ENCODE assay signal across 12 cellular contexts in genomic region chr20:46651091-46651962, GRCh38. TPM values are rescaled to one million over a fixed set of nuclear protein-coding genes. Genes with fewer than 3 reads are reported as not detected.
DNase-seq lines count a peak whose midpoint lies in the region; ATAC-seq and TF ChIP-seq lines count a peak whose summit lies in the region.
"Had no signal": no experiment of that assay in that cellular context is flagged by ENCODE, and none has a peak within 500 bp of the region (broad histone marks: within the 10 kb centered on the region; RNA-seq: fewer than 3 reads in every experiment).

SLC13A3 (minus strand) TSS chr20:46651459; CDS start chr20:46651421, 38 bp downstream.

- CTCF ChIA-PET in MCF 10A (lab: Yijun Ruan, JAX): interaction anchor here (0.7 to 1.2 kb wide), 2 partner anchors 8 to 15 kb away, joined by 3 to 5 read pairs; no protein-coding TSS in a partner anchor

- H3K4me3 ChIP-seq in breast epithelium (peak within 1 kb of the TSS in 2 of 3 donors; percentile 31 to 54), esophagus muscularis mucosa (peak within 1 kb of the TSS; percentile 22 to 34 (median 28)), mesodermal cell (ENCODE audit: extremely low read depth, insufficient read depth, low read length, poor library complexity, severe bottlenecking) (peak within 1 kb of the TSS; percentile 22)
- H3K4me3 ChIP-seq in effector memory CD4-positive, alpha-beta T cell (ENCODE audit: insufficient read depth, low read depth, low read length, poor library complexity, severe bottlenecking): no peak within 1 kb of the TSS

- DNase-seq in breast epithelium (ENCODE audit: low spot score in 2 of 2) (no peak), MCF 10A (ENCODE audit: unreplicated experiment) (no peak), esophagus muscularis mucosa (ENCODE audit: extremely low spot score) (no peak), type B pancreatic cell (ENCODE audit: extremely low spot score, unreplicated experiment) (peak; percentile 70), NCI-H1436 (lab: John Stamatoyannopoulos, UW) (no peak)
- DNase-seq in effector memory CD4-positive, alpha-beta T cell: no peak
- DNase-seq: activated CD4-positive, alpha-beta T cell treated with anti-CD3 and anti-CD28 coated beads for 1 hour; naive B cell; NCI-H1694; SHP77 treated with DMSO at 0.1 percent for 48 hours had no signal

- H3K4me1 Mint-ChIP-seq in MCF 10A (ENCODE audit: insufficient read depth, unreplicated experiment): no peaks in the 10 kb centered on the region
- H3K4me1 Mint-ChIP-seq in type B pancreatic cell (ENCODE audit: unreplicated experiment): peaks cover 4% of the 10 kb centered on the region

- H3K27ac ChIP-seq in breast epithelium (no peak within 1 kb of the TSS), esophagus muscularis mucosa (replicated peaks in 1 of 4) (no peak within 1 kb of the TSS), mesodermal cell (ENCODE audit: low read depth, low read length, severe bottlenecking) (no peak within 1 kb of the TSS)
- no peak within 1 kb of the TSS for H3K27ac ChIP-seq in effector memory CD4-positive, alpha-beta T cell (ENCODE audit: insufficient read depth, low read length, poor library complexity, severe bottlenecking)

- WGBS in esophagus muscularis mucosa: 23% methylated on average over 43 of the region's 55 CpGs
- WGBS in mesodermal cell (ENCODE audit: insufficient coverage in 2 of 2), 2 experiments: 17 to 19% methylated on average over 30 to 48 of the region's 55 CpGs

- no TSS peak for BruUV-seq in MCF 10A (replicated peaks; lab: Mats Ljungman, UMichigan)

- ATAC-seq in GM19463 (IDR thresholded peaks at IDR 0.05; ENCODE audit: unreplicated experiment): no peak

- H3K9me3 Mint-ChIP-seq in MCF 10A (ENCODE audit: unreplicated experiment): no peaks in the 10 kb centered on the region
- no peaks in the 10 kb centered on the region for H3K9me3 Mint-ChIP-seq in type B pancreatic cell

- peaks cover 50% of the 10 kb centered on the region for H3K27me3 Mint-ChIP-seq in MCF 10A (ENCODE audit: insufficient read depth, unreplicated experiment)
- H3K27me3 Mint-ChIP-seq in type B pancreatic cell: peaks cover 54% of the 10 kb centered on the region

- POLR2A ChIA-PET in MCF 10A (lab: Yijun Ruan, JAX): no interaction called here

- no peaks in the 10 kb centered on the region for H3K4me1 ChIP-seq in breast epithelium
- peaks cover 0 to 10% (median 7%) of the 10 kb centered on the region in 4 donors for H3K4me1 ChIP-seq in esophagus muscularis mucosa
- H3K4me1 ChIP-seq in mesodermal cell (ENCODE audit: control insufficient read depth, insufficient read depth, low read length, poor library complexity, severe bottlenecking): no peaks in the 10 kb centered on the region
- no peaks in the 10 kb centered on the region for H3K4me1 ChIP-seq in effector memory CD4-positive, alpha-beta T cell (ENCODE audit: control insufficient read depth, insufficient read depth, low read length, poor library complexity, severe bottlenecking)

- intact Hi-C loops in breast epithelium (cut with DNase I; ENCODE audit: low total_unique reads): no loop called here
- intact Hi-C loops in MCF 10A (cut with micrococcal nuclease): no loop called here
- intact Hi-C loops in esophagus muscularis mucosa (cut with DNase I): no loop called here

- H3K4me3 Mint-ChIP-seq in MCF 10A (ENCODE audit: unreplicated experiment) (no peak within 1 kb of the TSS), type B pancreatic cell (peak within 1 kb of the TSS; percentile 79)

- TF ChIP-seq EP300 in esophagus muscularis mucosa (IDR thresholded peaks at IDR 0.05): no peak

- H3K9me3 ChIP-seq in breast epithelium (no peaks in the 10 kb centered on the region), esophagus muscularis mucosa (no peaks in the 10 kb centered on the region), mesodermal cell (ENCODE audit: control insufficient read depth, low read length) (no peaks in the 10 kb centered on the region)
- H3K9me3 ChIP-seq in effector memory CD4-positive, alpha-beta T cell (ENCODE audit: control insufficient read depth, low read length): no peaks in the 10 kb centered on the region

- H3K27me3 ChIP-seq in breast epithelium (peaks cover 0 to 4% of the 10 kb centered on the region in 2 donors), esophagus muscularis mucosa (peaks cover 0 to 33% (median 1%) of the 10 kb centered on the region in 4 donors)
- H3K27me3 ChIP-seq in effector memory CD4-positive, alpha-beta T cell (replicated peaks; ENCODE audit: control insufficient read depth, insufficient read depth, low read length, poor library complexity, severe bottlenecking): peaks cover 3% of the 10 kb centered on the region

- H3K36me3 ChIP-seq in breast epithelium (no peaks in the 10 kb centered on the region), esophagus muscularis mucosa (no peaks in the 10 kb centered on the region), mesodermal cell (ENCODE audit: control insufficient read depth, insufficient read depth, low read length) (no peaks in the 10 kb centered on the region)
- no peaks in the 10 kb centered on the region for H3K36me3 ChIP-seq in effector memory CD4-positive, alpha-beta T cell (ENCODE audit: control insufficient read depth, insufficient read depth, low read length)

- TF ChIP-seq POLR2A in breast epithelium (IDR thresholded peaks at IDR 0.05): no peak
- TF ChIP-seq POLR2A in esophagus muscularis mucosa (IDR thresholded peaks at IDR 0.05; ENCODE audit: low read depth): no peak

- TF ChIP-seq CTCF in breast epithelium (IDR thresholded peaks at IDR 0.05) (no peak), MCF 10A (IDR thresholded peaks at IDR 0.05; ENCODE audit: unreplicated experiment) (no peak), esophagus muscularis mucosa (IDR thresholded peaks at IDR 0.05) (no peak), type B pancreatic cell (conservative IDR thresholded peaks at IDR 0.05) (no peak)

- H3K36me3 Mint-ChIP-seq in MCF 10A (ENCODE audit: insufficient read depth, unreplicated experiment) (no peaks in the 10 kb centered on the region), type B pancreatic cell (no peaks in the 10 kb centered on the region)

- no peak within 1 kb of the TSS for H3K27ac Mint-ChIP-seq in MCF 10A (ENCODE audit: low read depth, unreplicated experiment)
- H3K27ac Mint-ChIP-seq in type B pancreatic cell: no peak within 1 kb of the TSS
- H3K27ac Mint-ChIP-seq: naive B cell had no signal

RNA-seq across cellular contexts. Expression of gene SLC13A3, which starts in this region (rescaled TPM):
- total RNA-seq in breast epithelium: 1 to 10 TPM; 1.3 to 2.9 (median 1.6) TPM
- total RNA-seq in MCF 10A (2022): not detected in 2 replicates
- under 1 TPM; 0.42 to 0.66 (median 0.61) TPM for total RNA-seq in esophagus muscularis mucosa
- polyA plus RNA-seq in mesodermal cell (2013, experiment 1 of 2): 1.2 TPM
- 1.3 TPM for polyA plus RNA-seq in mesodermal cell (2013, experiment 2 of 2)
- total RNA-seq in type B pancreatic cell (ENCODE audit: low replicate concordance): 3.2 and 7.9 TPM in 2 replicates
